ENCODE assay signal across 13 cellular contexts in the genomic region with DNA sequence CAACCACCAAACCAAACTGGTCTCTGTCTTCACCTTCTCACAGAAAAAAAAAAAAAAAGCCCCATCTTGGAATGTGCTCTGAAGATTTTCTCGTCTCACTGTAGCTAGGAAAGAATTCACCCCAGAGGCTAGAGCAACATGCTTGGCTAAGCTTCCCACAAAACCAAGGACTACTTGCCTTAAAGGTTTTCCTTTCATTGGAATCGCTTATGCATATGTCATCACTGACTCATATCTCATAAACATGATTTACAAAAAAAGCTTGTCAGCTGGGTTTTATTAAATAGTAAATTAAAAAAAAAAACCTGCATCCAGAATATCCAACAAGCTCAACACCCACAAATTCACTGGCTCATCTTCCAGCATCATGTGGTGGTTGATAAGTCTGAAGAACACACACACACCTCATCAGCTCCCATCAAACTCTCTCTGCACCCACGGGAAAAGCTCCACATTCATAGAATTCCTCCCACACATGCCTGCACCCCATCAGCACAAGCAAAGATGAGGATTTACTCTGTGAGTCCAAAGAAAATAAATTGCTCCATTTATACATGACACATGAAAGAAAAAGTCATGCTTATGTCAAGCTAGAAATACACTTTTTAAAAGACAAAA.
DNase-seq lines count a peak whose midpoint lies in the region; ATAC-seq, FAIRE-seq and TF ChIP-seq lines count a peak whose summit lies in the region.
"Had no signal": no experiment of that assay in that cellular context is flagged by ENCODE, and none has a peak within 500 bp of the region (broad histone marks: within the 10 kb centered on the region; RNA-seq: fewer than 3 reads in every experiment).

No MANE protein-coding gene starts in this region.

- H3K36me3 ChIP-seq in K562 (ENCODE audit: control insufficient read depth, insufficient read depth, low read length): no peaks in the 10 kb centered on the region

- H3K27me3 Mint-ChIP-seq in HFFc6 (ENCODE audit: insufficient read depth): no peaks in the 10 kb centered on the region
- H3K27me3 Mint-ChIP-seq: activated naive CD8-positive, alpha-beta T cell had no signal

- ATAC-seq in K562 (no peak), GM19023 (IDR thresholded peaks at IDR 0.05; ENCODE audit: unreplicated experiment) (no peak)

- H3K4me1 ChIP-seq in K562 (replicated peaks in 1 of 2; ENCODE audit: control insufficient read depth in 2 of 2, insufficient read depth in 2 of 2, low read length in 2 of 2): 0 out of 5 replicates have a peak, but pooled peaks cover 0 to 2% of the 10 kb centered on the region in 2 experiments

- H3K9me3 Mint-ChIP-seq in HFFc6: no peaks in the 10 kb centered on the region

- intact Hi-C loops in K562 (cut with micrococcal nuclease): no loop called here

- no peaks in the 10 kb centered on the region for H3K27me3 ChIP-seq in K562 (ENCODE audit: control insufficient read depth in 2 of 2, insufficient read depth in 2 of 2, low read length in 2 of 2)

- H3K4me1 Mint-ChIP-seq in HFFc6 (ENCODE audit: low read depth): peaks cover 48% of the 10 kb centered on the region

- in situ Hi-C loops in K562 (cut with MboI): no loop called here

- BruUV-seq in K562 (replicated peaks; lab: Mats Ljungman, UMichigan): no TSS peak

- FAIRE-seq in K562 (lab: Jason Lieb, UNC): no peak

- no peak for TF ChIP-seq POLR2A in K562 (conservative IDR thresholded peaks at IDR 0.05)

- H3K27ac ChIP-seq in K562 (ENCODE audit: extremely low read depth, low read depth, low read length): no peak overlapping the region
- H3K27ac ChIP-seq: C4-2B, VCaP had no signal

- TF ChIP-seq EP300 in K562 (IDR thresholded peaks at IDR 0.05; ENCODE audit: low read length): no peak

- peak overlapping the region; percentile 90 for H3K27ac Mint-ChIP-seq in HFFc6
- H3K27ac Mint-ChIP-seq: activated naive CD8-positive, alpha-beta T cell had no signal

- H2AFZ ChIP-seq in K562 (ENCODE audit: low read depth, low read length): no peak overlapping the region

- no peaks in the 10 kb centered on the region for H4K20me1 ChIP-seq in K562 (replicated peaks; ENCODE audit: control insufficient read depth, insufficient read depth, low read length)

- DNase-seq in A172 (ENCODE audit: low spot score) (peak; percentile 95), HFFc6 (peak; percentile 98), K562 (ENCODE audit: extremely low read depth in 1 of 4, low spot score in 3 of 4) (no peak), kidney glomerular epithelial cell (lab: John Stamatoyannopoulos, UW) (peak; percentile 97), GM10266 (ENCODE audit: extremely low spot score) (no peak)
- DNase-seq in activated CD8-positive, alpha-beta memory T cell treated with anti-CD3 and anti-CD28 coated beads, Interleukin-2, amount 50 U/mL, for 48 hours: no peak
- DNase-seq in stimulated activated CD4-positive, alpha-beta T cell treated with anti-CD3 and anti-CD28 coated beads, Interleukin-2, amount 100 ng/mL, for 24 hours: no peak
- DNase-seq: hippocampal formation had no signal

- TF ChIP-seq CTCF in HFFc6 (IDR thresholded peaks at IDR 0.05): no peak
- no peak for TF ChIP-seq CTCF in K562 (IDR thresholded peaks at IDR 0.05 in 2 of 3, conservative IDR thresholded peaks at IDR 0.05 in 1 of 3; ENCODE audit: insufficient read depth in 2 of 3, low read depth in 1 of 3, low read length in 3 of 3)
- TF ChIP-seq CTCF in GM10266 (IDR thresholded peaks at IDR 0.05; ENCODE audit: control insufficient read depth, insufficient read depth, low read depth, missing control alignments): no peak

- peak overlapping the region; percentile 83 for H3K4me3 Mint-ChIP-seq in HFFc6
- H3K4me3 Mint-ChIP-seq: activated naive CD8-positive, alpha-beta T cell had no signal

- no peaks in the 10 kb centered on the region for H3K79me2 ChIP-seq in K562 (ENCODE audit: control insufficient read depth, insufficient read depth, low read length)

- WGBS in K562 (ENCODE audit: insufficient coverage, low coverage, missing lambda C conversion rate): 18% methylated on average over 2 of the region's 3 CpGs

- TF ChIP-seq RAD21 in K562 (CRISPR knock-in tag; conservative IDR thresholded peaks at IDR 0.05 in 1 of 2, IDR thresholded peaks at IDR 0.05 in 1 of 2): no peak

- CTCF ChIA-PET in K562 (lab: Yijun Ruan, JAX; ENCODE audit: low intra/inter-chr PET ratio): no interaction called here

- no peaks in the 10 kb centered on the region for H3K36me3 Mint-ChIP-seq in HFFc6 (ENCODE audit: low read depth)
- H3K36me3 Mint-ChIP-seq: activated naive CD8-positive, alpha-beta T cell had no signal

- no peak overlapping the region for H3K9ac ChIP-seq in K562 (ENCODE audit: insufficient read depth in 1 of 2, low read depth in 2 of 2, low read length in 2 of 2)

- H3K4me2 ChIP-seq in K562 (ENCODE audit: insufficient read depth, low read length): no peak overlapping the region

- no peak overlapping the region for H3K4me3 ChIP-seq in K562
- H3K4me3 ChIP-seq: skin epidermis had no signal

- POLR2A ChIA-PET in K562 (lab: Yijun Ruan, JAX): interaction anchor here (0.7 to 1.2 kb wide), 3 partner anchors 18 to 393 kb away, joined by 3 read pairs; no protein-coding TSS in a partner anchor

- H3K9me1 ChIP-seq in K562 (ENCODE audit: control insufficient read depth, insufficient read depth, low read length): no peaks in the 10 kb centered on the region

- H3K9me3 ChIP-seq in K562 (replicated peaks; ENCODE audit: control insufficient read depth, insufficient read depth, low read depth, low read length): no peaks in the 10 kb centered on the region

TF ChIP-seq in K562, 482 proteins besides CTCF, POLR2A, EP300 and RAD21 (continues in another document):
- TF ChIP-seq SIN3A (IDR thresholded peaks at IDR 0.05; ENCODE audit: borderline replicate concordance in 2 of 2, control insufficient read depth in 1 of 2, low read depth in 2 of 2, low read length in 2 of 2) (no peak), ADNP (tag; IDR thresholded peaks at IDR 0.05) (no peak), EGR1 (conservative IDR thresholded peaks at IDR 0.05) (peak; percentile 33; the same call in 1 of the 2 replicates), NUFIP1 (IDR thresholded peaks at IDR 0.05; ENCODE audit: partially characterized antibody) (no peak)
- TF ChIP-seq, protein P1, sequence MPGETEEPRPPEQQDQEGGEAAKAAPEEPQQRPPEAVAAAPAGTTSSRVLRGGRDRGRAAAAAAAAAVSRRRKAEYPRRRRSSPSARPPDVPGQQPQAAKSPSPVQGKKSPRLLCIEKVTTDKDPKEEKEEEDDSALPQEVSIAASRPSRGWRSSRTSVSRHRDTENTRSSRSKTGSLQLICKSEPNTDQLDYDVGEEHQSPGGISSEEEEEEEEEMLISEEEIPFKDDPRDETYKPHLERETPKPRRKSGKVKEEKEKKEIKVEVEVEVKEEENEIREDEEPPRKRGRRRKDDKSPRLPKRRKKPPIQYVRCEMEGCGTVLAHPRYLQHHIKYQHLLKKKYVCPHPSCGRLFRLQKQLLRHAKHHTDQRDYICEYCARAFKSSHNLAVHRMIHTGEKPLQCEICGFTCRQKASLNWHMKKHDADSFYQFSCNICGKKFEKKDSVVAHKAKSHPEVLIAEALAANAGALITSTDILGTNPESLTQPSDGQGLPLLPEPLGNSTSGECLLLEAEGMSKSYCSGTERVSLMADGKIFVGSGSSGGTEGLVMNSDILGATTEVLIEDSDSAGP (CRISPR knock-in tag; IDR thresholded peaks at IDR 0.05): no peak
- TF ChIP-seq, protein P2, sequence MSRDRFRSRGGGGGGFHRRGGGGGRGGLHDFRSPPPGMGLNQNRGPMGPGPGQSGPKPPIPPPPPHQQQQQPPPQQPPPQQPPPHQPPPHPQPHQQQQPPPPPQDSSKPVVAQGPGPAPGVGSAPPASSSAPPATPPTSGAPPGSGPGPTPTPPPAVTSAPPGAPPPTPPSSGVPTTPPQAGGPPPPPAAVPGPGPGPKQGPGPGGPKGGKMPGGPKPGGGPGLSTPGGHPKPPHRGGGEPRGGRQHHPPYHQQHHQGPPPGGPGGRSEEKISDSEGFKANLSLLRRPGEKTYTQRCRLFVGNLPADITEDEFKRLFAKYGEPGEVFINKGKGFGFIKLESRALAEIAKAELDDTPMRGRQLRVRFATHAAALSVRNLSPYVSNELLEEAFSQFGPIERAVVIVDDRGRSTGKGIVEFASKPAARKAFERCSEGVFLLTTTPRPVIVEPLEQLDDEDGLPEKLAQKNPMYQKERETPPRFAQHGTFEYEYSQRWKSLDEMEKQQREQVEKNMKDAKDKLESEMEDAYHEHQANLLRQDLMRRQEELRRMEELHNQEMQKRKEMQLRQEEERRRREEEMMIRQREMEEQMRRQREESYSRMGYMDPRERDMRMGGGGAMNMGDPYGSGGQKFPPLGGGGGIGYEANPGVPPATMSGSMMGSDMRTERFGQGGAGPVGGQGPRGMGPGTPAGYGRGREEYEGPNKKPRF (IDR thresholded peaks at IDR 0.05; ENCODE audit: low read depth, low read length): no peak

Comparison
In these comparisons a context has a peak if more than half of its experiments do, and no peak if none do; other contexts are left out.
1. DNase-seq: peak in A172 (single experiment), HFFc6 (single experiment) and kidney glomerular epithelial cell (single experiment); none in K562 (0 of 4), GM10266 (single experiment), activated CD8-positive, alpha-beta memory T cell treated with anti-CD3 and anti-CD28 coated beads, Interleukin-2, amount 50 U/mL, for 48 hours (single experiment) and stimulated activated CD4-positive, alpha-beta T cell treated with anti-CD3 and anti-CD28 coated beads, Interleukin-2, amount 100 ng/mL, for 24 hours (0 of 2).